1 cellular context compared by ENCODE assay signal in the genomic region with DNA sequence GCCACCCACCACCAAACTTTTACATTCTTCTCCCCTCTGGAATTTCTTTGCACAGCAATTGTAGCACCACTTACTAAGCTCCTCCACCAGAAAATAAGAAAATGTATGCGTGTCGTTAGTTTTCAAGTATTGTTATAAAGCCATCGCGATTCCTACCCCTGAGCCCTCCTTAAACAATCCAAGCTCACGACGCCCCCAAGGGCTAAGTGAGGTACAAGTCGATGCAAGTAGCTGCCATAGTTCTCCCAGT.
TF ChIP-seq lines count a peak whose summit lies in the region.

No MANE protein-coding gene starts in this region.

TF ChIP-seq in HepG2, 621 proteins besides CTCF, POLR2A, EP300 and RAD21 (continued from another document):
- TF ChIP-seq NFKBIZ (CRISPR knock-in tag; IDR thresholded peaks at IDR 0.05) (no peak), CCAR2 (optimal IDR thresholded peaks at IDR 0.05; ENCODE audit: low read depth, low read length) (no peak), YEATS4 (CRISPR knock-in tag; IDR thresholded peaks at IDR 0.05; ENCODE audit: borderline replicate concordance) (0 out of 2 replicates have a peak, but pooled peaks have one; percentile 17), ESRRA (CRISPR knock-in tag; IDR thresholded peaks at IDR 0.05; ENCODE audit: low read depth) (no peak)
- TF ChIP-seq, protein P1, sequence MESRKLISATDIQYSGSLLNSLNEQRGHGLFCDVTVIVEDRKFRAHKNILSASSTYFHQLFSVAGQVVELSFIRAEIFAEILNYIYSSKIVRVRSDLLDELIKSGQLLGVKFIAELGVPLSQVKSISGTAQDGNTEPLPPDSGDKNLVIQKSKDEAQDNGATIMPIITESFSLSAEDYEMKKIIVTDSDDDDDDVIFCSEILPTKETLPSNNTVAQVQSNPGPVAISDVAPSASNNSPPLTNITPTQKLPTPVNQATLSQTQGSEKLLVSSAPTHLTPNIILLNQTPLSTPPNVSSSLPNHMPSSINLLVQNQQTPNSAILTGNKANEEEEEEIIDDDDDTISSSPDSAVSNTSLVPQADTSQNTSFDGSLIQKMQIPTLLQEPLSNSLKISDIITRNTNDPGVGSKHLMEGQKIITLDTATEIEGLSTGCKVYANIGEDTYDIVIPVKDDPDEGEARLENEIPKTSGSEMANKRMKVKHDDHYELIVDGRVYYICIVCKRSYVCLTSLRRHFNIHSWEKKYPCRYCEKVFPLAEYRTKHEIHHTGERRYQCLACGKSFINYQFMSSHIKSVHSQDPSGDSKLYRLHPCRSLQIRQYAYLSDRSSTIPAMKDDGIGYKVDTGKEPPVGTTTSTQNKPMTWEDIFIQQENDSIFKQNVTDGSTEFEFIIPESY (CRISPR knock-in tag; IDR thresholded peaks at IDR 0.05): no peak
